In genomic region chr7:123755345-123755744, GRCh38 we compare ENCODE assay signal across 32 cellular contexts.
"Had no signal": no experiment of that assay in that cellular context is flagged by ENCODE, and none has a peak within 500 bp of the region (broad histone marks: within the 10 kb centered on the region; RNA-seq: fewer than 3 reads in every experiment).

No MANE protein-coding gene starts in this region.

- H3K9ac ChIP-seq: neural progenitor cell, parathyroid adenoma had no signal

- H3K4me1 Mint-ChIP-seq: memory B cell had no signal

- FAIRE-seq: endothelial cell of umbilical vein, kidney, small intestine, TTC549 had no signal

- H3K4me3 Mint-ChIP-seq: activated T-cell treated with anti-CD3 and anti-CD28 coated beads, Interleukin-2, amount 50 U/mL, for 24 hours; memory B cell; natural killer cell; neural progenitor cell; stimulated activated memory B cell treated with anti-CD40 and anti-IgM and Interleukin-4, amounts not matched to agents 10 μg/mL and 1 μg/mL and 100 μg/mL, for 72 hours had no signal

- H3K27ac Mint-ChIP-seq: activated T-cell treated with anti-CD3 and anti-CD28 coated beads, Interleukin-2, amount 50 U/mL, for 24 hours; memory B cell; natural killer cell; neural progenitor cell; stimulated activated memory B cell treated with anti-CD40 and anti-IgM and Interleukin-4, amounts not matched to agents 10 μg/mL and 1 μg/mL and 100 μg/mL, for 72 hours had no signal

- ATAC-seq: esophagus mucosa; natural killer cell; psoas muscle; stimulated activated memory B cell treated with anti-CD40 and anti-IgM and Interleukin-4, amounts not matched to agents 10 μg/mL and 1 μg/mL and 100 μg/mL, for 72 hours had no signal

- H3K27ac ChIP-seq: breast epithelium, neural progenitor cell, parathyroid adenoma, psoas muscle, sigmoid colon, suprapubic skin, tibial nerve, VCaP had no signal

- DNase-seq: activated CD4-positive, alpha-beta T cell treated with anti-CD3 and anti-CD28 coated beads for 4 hours; activated CD4-positive, alpha-beta T cell treated with anti-CD3 and anti-CD28 coated beads, Interleukin-2, amount 50 U/mL, for 4 hours; activated CD8-positive, alpha-beta memory T cell treated with anti-CD3 and anti-CD28 coated beads, Interleukin-2, amount 50 U/mL, for 4 hours; activated gamma-delta T cell treated with Interleukin-2 at 50 U/mL for 16 hours; activated naive CD4-positive, alpha-beta T cell treated with anti-CD3 and anti-CD28 coated beads, Interleukin-2, amount 50 U/mL, for 16 hours; activated T-cell treated with anti-CD3 and anti-CD28 coated beads, Interleukin-2, amount 50 U/mL, for 24 hours; central memory CD4-positive, alpha-beta T cell; foreskin fibroblast; head of caudate nucleus; hippocampal formation; kidney; midbrain; natural killer cell; occipital lobe; psoas muscle; sigmoid colon; small intestine; stimulated activated CD4-positive, alpha-beta T cell treated with anti-CD3 and anti-CD28 coated beads, Interleukin-1b, Interleukin-23, amount 100 ng/mL, for 48 hours; stimulated activated CD4-positive, alpha-beta T cell treated with anti-CD3 and anti-CD28 coated beads, Interleukin-4, amount 100 ng/mL, for 4 hours; stimulated activated CD8-positive, alpha-beta memory T cell treated with anti-CD3 and anti-CD28 coated beads, Interleukin-4, amount 100 ng/mL, for 48 hours; T-helper 9 cell had no signal

- H3K9me3 Mint-ChIP-seq: activated T-cell treated with anti-CD3 and anti-CD28 coated beads, Interleukin-2, amount 50 U/mL, for 24 hours; memory B cell; natural killer cell; neural progenitor cell; stimulated activated memory B cell treated with anti-CD40 and anti-IgM and Interleukin-4, amounts not matched to agents 10 μg/mL and 1 μg/mL and 100 μg/mL, for 72 hours had no signal

- H3K4me1 ChIP-seq: parathyroid adenoma had no signal

- H3K4me2 ChIP-seq: neural progenitor cell had no signal

- H3K9me3 ChIP-seq: breast epithelium, psoas muscle, sigmoid colon, suprapubic skin, tibial nerve had no signal

- H3K79me2 ChIP-seq: parathyroid adenoma had no signal

- H3K36me3 Mint-ChIP-seq: memory B cell; natural killer cell; neural progenitor cell; stimulated activated memory B cell treated with anti-CD40 and anti-IgM and Interleukin-4, amounts not matched to agents 10 μg/mL and 1 μg/mL and 100 μg/mL, for 72 hours had no signal

- H3K36me3 ChIP-seq: breast epithelium, neural progenitor cell, sigmoid colon, suprapubic skin, tibial nerve had no signal

- H3K27me3 ChIP-seq: breast epithelium, neural progenitor cell, sigmoid colon, suprapubic skin, tibial nerve had no signal

- H3K27me3 Mint-ChIP-seq: activated T-cell treated with anti-CD3 and anti-CD28 coated beads, Interleukin-2, amount 50 U/mL, for 24 hours; stimulated activated memory B cell treated with anti-CD40 and anti-IgM and Interleukin-4, amounts not matched to agents 10 μg/mL and 1 μg/mL and 100 μg/mL, for 72 hours had no signal

- H3K4me3 ChIP-seq: breast epithelium, neural progenitor cell, psoas muscle, sigmoid colon, suprapubic skin, tibial nerve had no signal

- H2AFZ ChIP-seq: neural progenitor cell, parathyroid adenoma had no signal
